ENCODE assay signal across 1 cellular context in the genomic region with DNA sequence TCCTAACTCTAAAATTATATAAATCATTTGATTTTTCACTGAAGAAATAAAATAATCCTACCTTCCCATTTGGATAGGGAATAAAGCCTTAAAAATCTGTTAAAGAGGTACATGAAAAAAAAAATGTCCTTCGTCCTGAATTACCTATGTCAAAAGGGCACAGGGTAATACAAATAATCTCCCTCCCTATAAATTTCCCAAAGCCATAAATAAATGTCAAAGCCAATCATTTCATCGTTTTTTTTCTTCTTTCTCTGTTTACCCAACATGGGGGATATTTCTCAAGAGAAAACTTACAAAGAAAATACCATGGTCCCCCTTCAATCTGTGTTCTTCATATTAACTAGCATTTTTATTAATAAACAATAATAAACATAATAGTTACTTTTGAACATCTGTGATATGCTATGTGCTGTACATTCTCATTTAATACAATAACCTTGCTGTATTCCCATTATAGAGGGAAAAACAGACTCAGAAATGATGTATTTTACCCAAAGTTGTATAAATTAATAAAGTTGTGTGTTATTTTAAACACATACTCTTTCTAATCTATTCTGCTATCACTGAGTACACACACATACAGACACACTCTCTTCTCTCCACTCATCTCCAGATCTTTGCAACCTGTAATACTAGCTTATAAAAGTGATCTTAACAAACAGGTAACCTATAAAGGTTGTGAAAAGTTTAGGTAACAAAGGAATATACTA.
TF ChIP-seq lines count a peak whose summit lies in the region.

No MANE protein-coding gene starts in this region.

TF ChIP-seq in GM12878, 131 proteins besides CTCF, POLR2A, EP300 and RAD21 (continued from another document):
- TF ChIP-seq ZBTB40 (IDR thresholded peaks at IDR 0.05; ENCODE audit: borderline replicate concordance) = peak; percentile 62; the same call in 1 of the 2 replicates
